ENCODE assay signal across 1 cellular context in the genomic region with DNA sequence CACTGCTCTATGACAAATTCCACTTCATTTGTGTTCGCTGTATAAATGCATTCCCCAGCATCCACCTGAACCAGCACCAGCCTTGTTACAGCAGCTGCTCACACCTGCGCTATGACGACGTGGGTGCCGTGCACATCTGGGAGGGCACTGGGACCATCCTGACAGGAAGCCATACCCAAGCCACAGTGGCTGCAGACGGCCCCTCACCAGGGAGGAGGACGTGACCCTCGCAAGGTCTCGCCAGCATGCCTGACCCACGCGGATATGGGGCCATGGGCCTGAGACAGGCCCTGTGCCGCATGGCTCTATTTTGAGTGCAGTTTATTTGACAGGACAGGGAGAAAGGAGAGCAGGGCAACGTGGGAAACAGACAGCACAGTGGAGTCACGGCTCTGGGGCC.
TF ChIP-seq lines count a peak whose summit lies in the region.

No MANE protein-coding gene starts in this region.

TF ChIP-seq in H1, 55 proteins besides CTCF, POLR2A, EP300 and RAD21:
- no peak for TF ChIP-seq SUZ12 (IDR thresholded peaks at IDR 0.05; ENCODE audit: low read length)
- no peak for TF ChIP-seq CHD7 (IDR thresholded peaks at IDR 0.05; ENCODE audit: insufficient replicate concordance, low read length)
- no peak for TF ChIP-seq GABPA (IDR thresholded peaks at IDR 0.05; ENCODE audit: borderline replicate concordance, insufficient read depth, low read length)
- TF ChIP-seq ZNF274 (IDR thresholded peaks at IDR 0.05; ENCODE audit: borderline replicate concordance, extremely low read depth, low read length), result no peak
- TF ChIP-seq SIX5 (IDR thresholded peaks at IDR 0.05; ENCODE audit: low read depth, low read length), result no peak
- TF ChIP-seq POU5F1 (IDR thresholded peaks at IDR 0.05; ENCODE audit: low read depth, low read length), result no peak
- TF ChIP-seq ATF3 (IDR thresholded peaks at IDR 0.05; ENCODE audit: insufficient read depth, low read depth, low read length), result no peak
- TF ChIP-seq EGR1 (IDR thresholded peaks at IDR 0.05; ENCODE audit: borderline replicate concordance, low read depth, low read length), result no peak
